ENCODE assay signal across 21 cellular contexts in the genomic region with DNA sequence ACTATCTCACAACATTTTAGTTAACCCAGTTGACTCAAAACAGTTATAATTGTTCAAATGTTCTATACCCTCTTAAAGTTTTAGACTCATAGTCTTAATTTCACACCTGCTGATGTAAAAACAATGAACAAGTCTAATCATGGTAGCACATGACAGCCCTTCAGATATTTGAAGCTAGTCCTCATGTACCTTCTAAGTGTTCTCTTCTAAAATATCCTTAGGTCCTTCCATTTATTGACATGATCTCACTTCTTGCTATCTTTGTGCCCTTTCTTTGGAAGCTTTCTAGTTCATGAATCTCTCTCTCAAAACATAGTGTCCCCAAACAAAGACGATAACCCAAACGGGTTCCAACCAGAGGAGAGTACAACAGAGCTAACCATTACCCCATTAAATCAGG.
"Had no signal": no experiment of that assay in that cellular context is flagged by ENCODE, and none has a peak within 500 bp of the region (broad histone marks: within the 10 kb centered on the region; RNA-seq: fewer than 3 reads in every experiment).

No MANE protein-coding gene starts in this region.

- H3K9me3 ChIP-seq: esophagus muscularis mucosa, gastroesophageal sphincter, heart left ventricle, left lung, lower lobe of right lung, mucosa of descending colon had no signal

- H3K27ac ChIP-seq: coronary artery, dorsolateral prefrontal cortex, esophagus muscularis mucosa, foreskin keratinocyte, gastroesophageal sphincter, hepatocyte, left lung, lower lobe of right lung had no signal

- H3K36me3 ChIP-seq: esophagus muscularis mucosa, gastroesophageal sphincter, heart left ventricle, left lung, lower lobe of right lung had no signal

- H3K4me1 ChIP-seq: foreskin keratinocyte, gastroesophageal sphincter had no signal

- H3K9me3 Mint-ChIP-seq: mesothelial cell of epicardium had no signal

- H3K27ac Mint-ChIP-seq: immature natural killer cell, naive B cell had no signal

- H3K36me3 Mint-ChIP-seq: immature natural killer cell, mesothelial cell of epicardium, naive B cell had no signal

- ATAC-seq: foreskin keratinocyte, gastroesophageal sphincter, left cardiac atrium had no signal

- H3K4me3 ChIP-seq: coronary artery, dorsolateral prefrontal cortex, esophagus muscularis mucosa, gastroesophageal sphincter, heart left ventricle, hepatocyte, left lung, lower lobe of right lung, mucosa of descending colon had no signal

- DNase-seq: dorsolateral prefrontal cortex; effector CD4-positive, alpha-beta T cell; effector memory CD4-positive, alpha-beta T cell; foreskin keratinocyte; heart left ventricle; hypothalamus; immature natural killer cell; islet precursor cell; kidney; kidney glomerular epithelial cell; left cardiac atrium; left lung; lower lobe of right lung; mesenchymal stem cell; mucosa of descending colon; naive B cell had no signal
